Comparison of ENCODE assay signal across 1 cellular context in genomic region chr10:101779544-101780186, GRCh38.
TF ChIP-seq lines count a peak whose summit lies in the region.

No MANE protein-coding gene starts in this region.

TF ChIP-seq in HepG2, 621 proteins besides CTCF, POLR2A, EP300 and RAD21 (continued from another document):
- TF ChIP-seq ZBTB7B (CRISPR knock-in tag; IDR thresholded peaks at IDR 0.05) (peak; percentile 35; the same call in 1 of the 2 replicates), ZNF263 (CRISPR knock-in tag; IDR thresholded peaks at IDR 0.05) (0 out of 2 replicates have a peak, but pooled peaks have one; percentile 16), TSC22D2 (CRISPR knock-in tag; IDR thresholded peaks at IDR 0.05; ENCODE audit: borderline replicate concordance) (no peak), SPEN (CRISPR knock-in tag; IDR thresholded peaks at IDR 0.05; ENCODE audit: low read depth) (0 out of 2 replicates have a peak, but pooled peaks have one; percentile 25), ZNF776 (CRISPR knock-in tag; IDR thresholded peaks at IDR 0.05) (0 out of 2 replicates have a peak, but pooled peaks have one; percentile 20), STAG1 (CRISPR knock-in tag; IDR thresholded peaks at IDR 0.05) (peak; percentile 27), KDM2A (CRISPR knock-in tag; IDR thresholded peaks at IDR 0.05; ENCODE audit: borderline replicate concordance, low read depth) (peak; percentile 45; the same call in 1 of the 2 replicates)
- TF ChIP-seq, protein P1, sequence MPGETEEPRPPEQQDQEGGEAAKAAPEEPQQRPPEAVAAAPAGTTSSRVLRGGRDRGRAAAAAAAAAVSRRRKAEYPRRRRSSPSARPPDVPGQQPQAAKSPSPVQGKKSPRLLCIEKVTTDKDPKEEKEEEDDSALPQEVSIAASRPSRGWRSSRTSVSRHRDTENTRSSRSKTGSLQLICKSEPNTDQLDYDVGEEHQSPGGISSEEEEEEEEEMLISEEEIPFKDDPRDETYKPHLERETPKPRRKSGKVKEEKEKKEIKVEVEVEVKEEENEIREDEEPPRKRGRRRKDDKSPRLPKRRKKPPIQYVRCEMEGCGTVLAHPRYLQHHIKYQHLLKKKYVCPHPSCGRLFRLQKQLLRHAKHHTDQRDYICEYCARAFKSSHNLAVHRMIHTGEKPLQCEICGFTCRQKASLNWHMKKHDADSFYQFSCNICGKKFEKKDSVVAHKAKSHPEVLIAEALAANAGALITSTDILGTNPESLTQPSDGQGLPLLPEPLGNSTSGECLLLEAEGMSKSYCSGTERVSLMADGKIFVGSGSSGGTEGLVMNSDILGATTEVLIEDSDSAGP (CRISPR knock-in tag; IDR thresholded peaks at IDR 0.05; ENCODE audit: borderline replicate concordance) = peak; percentile 28; the same call in 1 of the 2 replicates
- TF ChIP-seq, protein P2, sequence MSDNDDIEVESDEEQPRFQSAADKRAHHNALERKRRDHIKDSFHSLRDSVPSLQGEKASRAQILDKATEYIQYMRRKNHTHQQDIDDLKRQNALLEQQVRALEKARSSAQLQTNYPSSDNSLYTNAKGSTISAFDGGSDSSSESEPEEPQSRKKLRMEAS (IDR thresholded peaks at IDR 0.05) = 0 out of 2 replicates have a peak, but pooled peaks have one; percentile 21
